ENCODE assay signal across 20 cellular contexts in the genomic region with DNA sequence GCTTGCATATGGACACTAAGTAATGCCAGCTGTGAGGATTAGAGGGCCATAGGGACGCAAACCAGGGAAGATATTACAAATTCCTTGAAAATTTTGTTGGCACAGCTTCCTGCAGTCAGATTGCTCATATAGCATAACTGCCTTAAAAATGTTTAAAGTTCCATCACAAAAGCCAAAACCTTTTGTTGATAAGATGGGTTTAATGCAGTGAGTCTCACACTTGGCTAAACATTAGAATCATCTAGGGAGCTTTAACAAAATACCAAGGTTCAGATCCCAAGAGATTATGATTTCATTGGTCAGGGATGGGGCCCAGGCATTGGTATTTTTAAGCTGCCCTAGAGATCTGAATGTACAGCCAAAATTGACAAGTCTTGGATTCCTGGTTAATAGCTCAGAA.
DNase-seq lines count a peak whose midpoint lies in the region; ATAC-seq and TF ChIP-seq lines count a peak whose summit lies in the region.
"Had no signal": no experiment of that assay in that cellular context is flagged by ENCODE, and none has a peak within 500 bp of the region (broad histone marks: within the 10 kb centered on the region; RNA-seq: fewer than 3 reads in every experiment).

No MANE protein-coding gene starts in this region.

- H3K9me3 Mint-ChIP-seq in nephron progenitor cell = no peaks in the 10 kb centered on the region

- TF ChIP-seq CTCF in choroid plexus epithelial cell (conservative IDR thresholded peaks at IDR 0.05; ENCODE audit: low read depth, low read length) = no peak
- TF ChIP-seq CTCF in nephron progenitor cell (IDR thresholded peaks at IDR 0.05) = no peak

- no peaks in the 10 kb centered on the region for H3K4me1 Mint-ChIP-seq in nephron progenitor cell
- H3K4me1 Mint-ChIP-seq: CD14-positive monocyte had no signal

- peak overlapping the region; percentile 34; the same call in 1 of the 2 replicates for H3K4me3 ChIP-seq in ACC112 (ENCODE audit: low read depth, low read length)
- no peak overlapping the region for H3K4me3 ChIP-seq in choroid plexus epithelial cell (ENCODE audit: low read depth, low read length)

- peak overlapping the region; percentile 80 for H3K27ac ChIP-seq in ACC112 (ENCODE audit: low read depth, low read length)
- H3K27ac ChIP-seq: HL-60 had no signal

- H3K36me3 Mint-ChIP-seq in nephron progenitor cell (ENCODE audit: low read depth) = no peaks in the 10 kb centered on the region
- H3K36me3 Mint-ChIP-seq: CD14-positive monocyte had no signal

- DNase-seq in HS-5 (ENCODE audit: low read depth) = peak; percentile 83
- peak; percentile 40 for DNase-seq in choroid plexus epithelial cell (ENCODE audit: low read depth)
- peak; percentile 52 for DNase-seq in iris pigment epithelial cell (ENCODE audit: low read depth)
- DNase-seq in amygdala (lab: John Stamatoyannopoulos, UW) = no peak
- no peak for DNase-seq in nephron progenitor cell
- DNase-seq: 8988T, COR-L47, DMS153, GOT3, KBM-7, NCI-H1092, NCI-H2107, NCI-H345, NCI-H526 treated with DMSO at 0.1 percent for 48 hours, Right ventricle myocardium superior had no signal

- H3K4me1 ChIP-seq in ACC112 (ENCODE audit: control insufficient read depth, insufficient read depth, low read length, unreplicated experiment) = peaks cover 29% of the 10 kb centered on the region

- ATAC-seq in GM21447 (IDR thresholded peaks at IDR 0.05; ENCODE audit: unreplicated experiment) = no peak
- no peak for ATAC-seq in HG03097 (IDR thresholded peaks at IDR 0.05; ENCODE audit: low FRiP score, unreplicated experiment)

- H3K36me3 ChIP-seq in ACC112 (ENCODE audit: insufficient read depth, low read length) = no peaks in the 10 kb centered on the region

- no peaks in the 10 kb centered on the region for H3K27me3 Mint-ChIP-seq in nephron progenitor cell (ENCODE audit: low read depth, poor library complexity)

- peak overlapping the region; percentile 47 for H2AFZ ChIP-seq in ACC112 (ENCODE audit: low read length, unreplicated experiment)

- H3K27me3 ChIP-seq in ACC112 (ENCODE audit: insufficient read depth, low read length) = no peaks in the 10 kb centered on the region

- H3K4me3 Mint-ChIP-seq in nephron progenitor cell = no peak overlapping the region
- H3K4me3 Mint-ChIP-seq: CD14-positive monocyte had no signal

- H3K27ac Mint-ChIP-seq in nephron progenitor cell = no peak overlapping the region
- H3K27ac Mint-ChIP-seq: CD14-positive monocyte had no signal

- no peaks in the 10 kb centered on the region for H3K79me2 ChIP-seq in ACC112 (ENCODE audit: control insufficient read depth, insufficient read depth, low read length, unreplicated experiment)

Comparison
In these comparisons a context has a peak if more than half of its experiments do, and no peak if none do; other contexts are left out.
1. DNase-seq: peak in HS-5 (single experiment), choroid plexus epithelial cell (single experiment) and iris pigment epithelial cell (single experiment); none in amygdala (0 of 56) and nephron progenitor cell (single experiment).